Comparison of ENCODE assay signal across 23 cellular contexts in the genomic region with DNA sequence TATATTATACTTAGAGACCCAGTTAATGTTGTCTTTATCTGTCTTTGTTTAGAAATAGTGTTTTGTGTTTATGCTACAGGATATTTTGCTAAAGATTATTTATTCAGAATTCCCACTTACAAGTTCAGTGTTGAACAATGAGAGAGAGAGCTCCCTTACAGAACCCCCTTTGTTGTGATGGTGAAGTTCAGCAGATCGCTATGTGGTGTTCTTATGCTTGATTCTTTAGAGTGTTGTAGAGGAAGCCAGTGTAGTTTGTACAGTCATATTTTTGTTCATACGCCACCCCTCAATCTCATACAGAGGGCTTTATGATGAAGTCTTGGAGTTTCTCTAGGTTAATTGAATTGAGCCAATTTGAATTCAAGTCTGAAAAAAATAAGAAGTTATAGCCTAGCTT.
"Had no signal": no experiment of that assay in that cellular context is flagged by ENCODE, and none has a peak within 500 bp of the region (broad histone marks: within the 10 kb centered on the region; RNA-seq: fewer than 3 reads in every experiment).

No MANE protein-coding gene starts in this region.

- H3K27me3 Mint-ChIP-seq: stimulated activated memory B cell treated with anti-CD40 and anti-IgM and Interleukin-4, amounts not matched to agents 10 μg/mL and 1 μg/mL and 100 μg/mL, for 72 hours; type B pancreatic cell had no signal

- H3K9ac ChIP-seq: parathyroid adenoma had no signal

- H3K27me3 ChIP-seq: dorsolateral prefrontal cortex, gastroesophageal sphincter, heart right ventricle, left lung, right atrium auricular region, spleen, testis, tibial artery had no signal

- H3K27ac ChIP-seq: dorsolateral prefrontal cortex, gastroesophageal sphincter, heart right ventricle, left lung, parathyroid adenoma, prostate gland, right atrium auricular region, skin epidermis, spleen, testis, tibial artery had no signal

- H3K36me3 ChIP-seq: gastroesophageal sphincter, heart right ventricle, left lung, prostate gland, right atrium auricular region, tibial artery had no signal

- H3K4me1 Mint-ChIP-seq: stimulated activated memory B cell treated with anti-CD40 and anti-IgM and Interleukin-4, amounts not matched to agents 10 μg/mL and 1 μg/mL and 100 μg/mL, for 72 hours had no signal

- DNase-seq: dorsolateral prefrontal cortex; effector CD4-positive, alpha-beta T cell; foreskin fibroblast; glutamatergic neuron; heart right ventricle; hippocampal formation; left cardiac atrium; mesendoderm; natural killer cell; spleen; stimulated activated CD4-positive, alpha-beta T cell treated with anti-CD3 and anti-CD28 coated beads, Interleukin-4, amount 100 ng/mL, for 4 hours; stimulated activated naive CD8-positive, alpha-beta T cell treated with anti-CD3 and anti-CD28 coated beads, Interleukin-15, Interleukin-2, amounts not matched to agents 100 U/mL and 50 U/mL, for 24 hours; testis; tibial artery had no signal

- H3K4me1 ChIP-seq: gastroesophageal sphincter, heart right ventricle, left lung, parathyroid adenoma, prostate gland, right atrium auricular region, spleen, testis, tibial artery had no signal

- H3K9me3 ChIP-seq: gastroesophageal sphincter, heart right ventricle, left lung, prostate gland, right atrium auricular region, spleen, testis, tibial artery had no signal

- H3K9me3 Mint-ChIP-seq: natural killer cell; neural crest cell; stimulated activated memory B cell treated with anti-CD40 and anti-IgM and Interleukin-4, amounts not matched to agents 10 μg/mL and 1 μg/mL and 100 μg/mL, for 72 hours; type B pancreatic cell had no signal

- H3K27ac Mint-ChIP-seq: natural killer cell; stimulated activated memory B cell treated with anti-CD40 and anti-IgM and Interleukin-4, amounts not matched to agents 10 μg/mL and 1 μg/mL and 100 μg/mL, for 72 hours; type B pancreatic cell had no signal

- ATAC-seq: gastroesophageal sphincter; heart right ventricle; left cardiac atrium; left lung; natural killer cell; stimulated activated memory B cell treated with anti-CD40 and anti-IgM and Interleukin-4, amounts not matched to agents 10 μg/mL and 1 μg/mL and 100 μg/mL, for 72 hours; stimulated activated naive CD8-positive, alpha-beta T cell treated with anti-CD3 and anti-CD28 coated beads, Interleukin-15, Interleukin-2, amounts not matched to agents 100 U/mL and 50 U/mL, for 24 hours had no signal

- H3K36me3 Mint-ChIP-seq: natural killer cell, type B pancreatic cell had no signal

- H3K4me3 Mint-ChIP-seq: natural killer cell; neural crest cell; stimulated activated memory B cell treated with anti-CD40 and anti-IgM and Interleukin-4, amounts not matched to agents 10 μg/mL and 1 μg/mL and 100 μg/mL, for 72 hours; type B pancreatic cell had no signal

- H3K79me2 ChIP-seq: parathyroid adenoma had no signal

- H2AFZ ChIP-seq: parathyroid adenoma had no signal

- H3K4me3 ChIP-seq: dorsolateral prefrontal cortex, gastroesophageal sphincter, heart right ventricle, left lung, prostate gland, right atrium auricular region, skin epidermis, spleen, testis, tibial artery had no signal
